ENCODE assay signal across 1 cellular context in genomic region chr1:115640384-115640783, GRCh38.
TF ChIP-seq lines count a peak whose summit lies in the region.

No MANE protein-coding gene starts in this region.

TF ChIP-seq in H1, 55 proteins besides CTCF, POLR2A, EP300 and RAD21:
- TF ChIP-seq CHD2 (IDR thresholded peaks at IDR 0.05; ENCODE audit: low read length): no peak
- TF ChIP-seq ZNF274 (IDR thresholded peaks at IDR 0.05; ENCODE audit: borderline replicate concordance, extremely low read depth, low read length): no peak
TF ChIP-seq in H1: peak in this region for 0.
